1 cellular context compared by ENCODE assay signal in genomic region chr3:126515066-126515706, GRCh38.
TF ChIP-seq lines count a peak whose summit lies in the region.

No MANE protein-coding gene starts in this region.

TF ChIP-seq in IMR-90, 13 proteins besides CTCF, POLR2A, EP300 and RAD21:
- TF ChIP-seq MXI1 (IDR thresholded peaks at IDR 0.05; ENCODE audit: borderline replicate concordance, low read depth, low read length) (no peak), CHD1 (IDR thresholded peaks at IDR 0.05; ENCODE audit: low read depth, low read length) (no peak)
